In the genomic region with DNA sequence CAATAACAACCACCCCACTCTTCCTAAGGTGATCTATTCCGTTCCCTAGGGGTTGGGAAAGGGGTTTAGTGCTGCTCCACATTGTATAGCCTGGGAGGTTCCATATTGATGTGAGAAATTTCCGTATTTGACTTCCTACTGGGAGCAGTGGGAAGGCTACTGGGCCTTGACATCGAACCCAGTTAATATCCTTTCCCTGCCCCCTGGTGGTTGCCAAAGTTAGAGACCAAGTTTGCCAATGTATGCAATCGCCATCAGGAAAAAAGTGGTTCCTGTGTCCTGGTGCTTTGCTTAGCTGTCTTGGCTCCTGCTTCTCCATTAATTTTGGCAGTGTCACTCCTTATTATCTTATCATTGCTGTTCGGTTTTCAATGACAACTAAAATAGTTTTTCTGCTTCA, we compare ENCODE assay signal across 9 cellular contexts.
DNase-seq lines count a peak whose midpoint lies in the region; ATAC-seq and TF ChIP-seq lines count a peak whose summit lies in the region.
"Had no signal": no experiment of that assay in that cellular context is flagged by ENCODE, and none has a peak within 500 bp of the region (broad histone marks: within the 10 kb centered on the region; RNA-seq: fewer than 3 reads in every experiment).

No MANE protein-coding gene starts in this region.

- H3K36me3 ChIP-seq in left ventricle myocardium inferior (no peaks in the 10 kb centered on the region), smooth muscle cell (ENCODE audit: low read depth) (no peaks in the 10 kb centered on the region)

- H3K36me3 Mint-ChIP-seq in endothelial cell (ENCODE audit: low read depth, unreplicated experiment), result no peaks in the 10 kb centered on the region
- H3K36me3 Mint-ChIP-seq in stimulated activated effector memory CD8-positive, alpha-beta T cell treated with anti-CD3 and anti-CD28 coated beads, Interleukin-12 subunit alpha, Interleukin-12 subunit beta, amount 100 ng/mL, for 72 hours, result no peaks in the 10 kb centered on the region
- H3K36me3 Mint-ChIP-seq: activated naive CD4-positive, alpha-beta T cell treated with anti-CD3 and anti-CD28 coated beads, Interleukin-2, amount 50 U/mL, for 24 hours had no signal

- ATAC-seq in left ventricle myocardium superior (no peak), GM18873 (IDR thresholded peaks at IDR 0.05; ENCODE audit: low FRiP score, unreplicated experiment) (no peak)
- ATAC-seq in stimulated activated effector memory CD8-positive, alpha-beta T cell treated with anti-CD3 and anti-CD28 coated beads, Interleukin-12 subunit alpha, Interleukin-12 subunit beta, amount 100 ng/mL, for 72 hours, result no peak

- H2AFZ ChIP-seq in smooth muscle cell (ENCODE audit: low read depth), result peak overlapping the region; percentile 57

- no peaks in the 10 kb centered on the region for H3K4me1 Mint-ChIP-seq in endothelial cell (ENCODE audit: unreplicated experiment)
- H3K4me1 Mint-ChIP-seq in stimulated activated effector memory CD8-positive, alpha-beta T cell treated with anti-CD3 and anti-CD28 coated beads, Interleukin-12 subunit alpha, Interleukin-12 subunit beta, amount 100 ng/mL, for 72 hours, result no peaks in the 10 kb centered on the region
- H3K4me1 Mint-ChIP-seq: activated naive CD4-positive, alpha-beta T cell treated with anti-CD3 and anti-CD28 coated beads, Interleukin-2, amount 50 U/mL, for 24 hours had no signal

- no peak overlapping the region for H3K27ac Mint-ChIP-seq in endothelial cell (ENCODE audit: unreplicated experiment)
- no peak overlapping the region for H3K27ac Mint-ChIP-seq in stimulated activated effector memory CD8-positive, alpha-beta T cell treated with anti-CD3 and anti-CD28 coated beads, Interleukin-12 subunit alpha, Interleukin-12 subunit beta, amount 100 ng/mL, for 72 hours
- H3K27ac Mint-ChIP-seq: activated naive CD4-positive, alpha-beta T cell treated with anti-CD3 and anti-CD28 coated beads, Interleukin-2, amount 50 U/mL, for 24 hours had no signal

- intact Hi-C loops in left ventricle myocardium inferior (cut with micrococcal nuclease), result no loop called here
- intact Hi-C loops in left ventricle myocardium superior (cut with micrococcal nuclease), result no loop called here
- intact Hi-C loops in cardiac septum (cut with DNase I), result no loop called here

- no peaks in the 10 kb centered on the region for H4K20me1 ChIP-seq in smooth muscle cell (ENCODE audit: low read depth)

- H3K4me1 ChIP-seq in left ventricle myocardium inferior, result no peaks in the 10 kb centered on the region
- H3K4me1 ChIP-seq in smooth muscle cell (ENCODE audit: low read depth), result no peaks in the 10 kb centered on the region

- TF ChIP-seq CTCF in left ventricle myocardium inferior (IDR thresholded peaks at IDR 0.05; ENCODE audit: borderline replicate concordance) (peak; percentile 31), endothelial cell (IDR thresholded peaks at IDR 0.05; ENCODE audit: unreplicated experiment) (peak; percentile 70), smooth muscle cell (IDR thresholded peaks at IDR 0.05; ENCODE audit: borderline replicate concordance, insufficient read depth, poor library complexity, severe bottlenecking) (peak; percentile 59)

- H3K79me2 ChIP-seq in smooth muscle cell (ENCODE audit: low read depth), result no peaks in the 10 kb centered on the region

- H3K4me3 ChIP-seq in left ventricle myocardium inferior (no peak overlapping the region), smooth muscle cell (no peak overlapping the region)

- H3K27me3 ChIP-seq in left ventricle myocardium inferior (ENCODE audit: low read depth), result no peaks in the 10 kb centered on the region
- no peaks in the 10 kb centered on the region for H3K27me3 ChIP-seq in smooth muscle cell (ENCODE audit: low read depth)

- no peak overlapping the region for H3K4me3 Mint-ChIP-seq in endothelial cell (ENCODE audit: unreplicated experiment)
- no peak overlapping the region for H3K4me3 Mint-ChIP-seq in stimulated activated effector memory CD8-positive, alpha-beta T cell treated with anti-CD3 and anti-CD28 coated beads, Interleukin-12 subunit alpha, Interleukin-12 subunit beta, amount 100 ng/mL, for 72 hours
- H3K4me3 Mint-ChIP-seq: activated naive CD4-positive, alpha-beta T cell treated with anti-CD3 and anti-CD28 coated beads, Interleukin-2, amount 50 U/mL, for 24 hours had no signal

- H3K9ac ChIP-seq in smooth muscle cell (ENCODE audit: low read depth), result no peak overlapping the region

- no peaks in the 10 kb centered on the region for H3K9me3 Mint-ChIP-seq in endothelial cell (ENCODE audit: unreplicated experiment)
- peaks cover 15% of the 10 kb centered on the region for H3K9me3 Mint-ChIP-seq in stimulated activated effector memory CD8-positive, alpha-beta T cell treated with anti-CD3 and anti-CD28 coated beads, Interleukin-12 subunit alpha, Interleukin-12 subunit beta, amount 100 ng/mL, for 72 hours

- H3K27ac ChIP-seq in left ventricle myocardium inferior (replicated peaks) (no peak overlapping the region), smooth muscle cell (ENCODE audit: low read depth) (no peak overlapping the region)

- DNase-seq in left ventricle myocardium inferior, result no peak
- no peak for DNase-seq in left ventricle myocardium superior
- DNase-seq in NCI-H510A treated with DMSO at 0.1 percent for 48 hours (lab: John Stamatoyannopoulos, UW), result peak; percentile 37
- DNase-seq in endothelial cell (ENCODE audit: low spot score), result peak; percentile 70
- no peak for DNase-seq in smooth muscle cell (lab: John Stamatoyannopoulos, UW; ENCODE audit: unreplicated experiment)
- no peak for DNase-seq in cardiac septum (ENCODE audit: low spot score)
- no peak for DNase-seq in stimulated activated effector memory CD8-positive, alpha-beta T cell treated with anti-CD3 and anti-CD28 coated beads, Interleukin-12 subunit alpha, Interleukin-12 subunit beta, amount 100 ng/mL, for 72 hours (ENCODE audit: low spot score in 2 of 2)

- H3K4me2 ChIP-seq in smooth muscle cell, result no peak overlapping the region

- no peaks in the 10 kb centered on the region for H3F3A ChIP-seq in smooth muscle cell (ENCODE audit: low read depth)

- H3K27me3 Mint-ChIP-seq in endothelial cell (ENCODE audit: unreplicated experiment), result peaks cover 1% of the 10 kb centered on the region
- H3K27me3 Mint-ChIP-seq: activated naive CD4-positive, alpha-beta T cell treated with anti-CD3 and anti-CD28 coated beads, Interleukin-2, amount 50 U/mL, for 24 hours had no signal

- H3K9me3 ChIP-seq in left ventricle myocardium inferior (replicated peaks) (no peaks in the 10 kb centered on the region), smooth muscle cell (replicated peaks; ENCODE audit: low read depth) (no peaks in the 10 kb centered on the region)

- 30% methylated on average over 5 of the region's 5 CpGs for WGBS in smooth muscle cell (ENCODE audit: low lambda C conversion rate)

Comparison
In these comparisons a context has a peak if more than half of its experiments do, and no peak if none do; other contexts are left out.
1. DNase-seq: peak in NCI-H510A treated with DMSO at 0.1 percent for 48 hours (single experiment) and endothelial cell (single experiment); none in left ventricle myocardium inferior (single experiment), left ventricle myocardium superior (single experiment), smooth muscle cell (single experiment), cardiac septum (single experiment) and stimulated activated effector memory CD8-positive, alpha-beta T cell treated with anti-CD3 and anti-CD28 coated beads, Interleukin-12 subunit alpha, Interleukin-12 subunit beta, amount 100 ng/mL, for 72 hours (0 of 2).
2. Peak in every context shown above with its lines, with median percentiles within 50 percentile points of each other: CTCF ChIP-seq.